In genomic region chr9:110133608-110134214, GRCh38 we compare ENCODE assay signal across 15 cellular contexts.
A peak's percentile ranks its signal among the peaks of the same experiment; 100 is the strongest.
DNase-seq lines count a peak whose midpoint lies in the region; ATAC-seq and TF ChIP-seq lines count a peak whose summit lies in the region.
"Had no signal": no experiment of that assay in that cellular context is flagged by ENCODE, and none has a peak within 500 bp of the region (broad histone marks: within the 10 kb centered on the region; RNA-seq: fewer than 3 reads in every experiment).

No MANE protein-coding gene starts in this region.

- H3K9me3 ChIP-seq in H9 (ENCODE audit: control insufficient read depth, low read depth, low read length), result no peaks in the 10 kb centered on the region
- H3K9me3 ChIP-seq in esophagus muscularis mucosa, result no peaks in the 10 kb centered on the region
- H3K9me3 ChIP-seq in psoas muscle, result no peaks in the 10 kb centered on the region

- no peak overlapping the region for H4K91ac ChIP-seq in H9 (ENCODE audit: insufficient read length, low read depth, low read length)

- H3K27me3 Mint-ChIP-seq in H9 (ENCODE audit: low read depth), result no peaks in the 10 kb centered on the region
- H3K27me3 Mint-ChIP-seq: activated naive CD4-positive, alpha-beta T cell treated with anti-CD3 and anti-CD28 coated beads, Interleukin-2, amount 10 ng/mL, durations not matched to agents 7 days and 5 days had no signal

- peaks cover 18 to 25% (median 24%) of the 10 kb centered on the region in 3 experiments for H3K36me3 Mint-ChIP-seq in H9 (ENCODE audit: insufficient read depth in 1 of 3, low read depth in 3 of 3)

- H3K9me3 Mint-ChIP-seq in H9, result no peaks in the 10 kb centered on the region
- H3K9me3 Mint-ChIP-seq: activated naive CD4-positive, alpha-beta T cell treated with anti-CD3 and anti-CD28 coated beads, Interleukin-2, amount 10 ng/mL, durations not matched to agents 7 days and 5 days; CD8-positive, alpha-beta memory T cell; mesothelial cell of epicardium had no signal

- POLR2A ChIA-PET in RWPE1 (lab: Yijun Ruan, JAX; ENCODE audit: low non-redundant PET), result no interaction called here

- no peak overlapping the region for H3K14ac ChIP-seq in H9 (ENCODE audit: insufficient read depth, low read length)

- no peak overlapping the region for H4K5ac ChIP-seq in H9 (ENCODE audit: insufficient read length, low read depth, low read length)

- H3K4me1 ChIP-seq in H9 (ENCODE audit: insufficient read depth, low read length) (peaks cover 24% of the 10 kb centered on the region), esophagus muscularis mucosa (peaks cover 73 to 89% (median 79%) of the 10 kb centered on the region in 4 donors), psoas muscle (peaks cover 39% of the 10 kb centered on the region)

- H3K56ac ChIP-seq in H9 (ENCODE audit: insufficient read length, low read depth, low read length), result no peak overlapping the region

- WGBS in H9 (ENCODE audit: extremely low coverage, insufficient read length, low lambda C conversion rate), result no CpG with 5 or more reads among the region's 4 CpGs
- WGBS in esophagus muscularis mucosa, result 65% methylated on average over 4 of the region's 4 CpGs
- WGBS in psoas muscle, 3 donors, result 74% methylated on average over 4 of the region's 4 CpGs

- no peak for TF ChIP-seq EP300 in esophagus muscularis mucosa (IDR thresholded peaks at IDR 0.05)

- no peak overlapping the region for H2BK5ac ChIP-seq in H9 (ENCODE audit: insufficient read length, low read length)

- H3T11ph ChIP-seq in H9 (ENCODE audit: low read length), result no peak overlapping the region

- H3K4ac ChIP-seq in H9 (ENCODE audit: low read depth, low read length), result no peak overlapping the region

- no peak overlapping the region for H2AFZ ChIP-seq in H9 (ENCODE audit: low read length)

- H3K4me3 ChIP-seq in esophagus muscularis mucosa (no peak overlapping the region), psoas muscle (no peak overlapping the region)

- no peak overlapping the region for H2BK20ac ChIP-seq in H9 (ENCODE audit: low read depth, low read length, poor library complexity, severe bottlenecking)

- H3K27me3 ChIP-seq in H9 (ENCODE audit: insufficient read depth, low read length) (no peaks in the 10 kb centered on the region), esophagus muscularis mucosa (no peaks in the 10 kb centered on the region), psoas muscle (ENCODE audit: insufficient read depth in 3 of 3, low read length in 2 of 3) (no peaks in the 10 kb centered on the region)

- TF ChIP-seq POLR2A in esophagus muscularis mucosa (IDR thresholded peaks at IDR 0.05; ENCODE audit: low read depth), result no peak

- H3K27ac ChIP-seq in H9 (ENCODE audit: insufficient read length, low read depth, low read length) (no peak overlapping the region), RWPE1 (peak overlapping the region; percentile 74), esophagus muscularis mucosa (replicated peaks in 1 of 4) (peak overlapping the region; percentile 24 to 88 (median 68)), psoas muscle (peak overlapping the region; percentile 46)

- H3K79me1 ChIP-seq in H9 (ENCODE audit: insufficient read depth, low read depth, low read length, poor library complexity, severe bottlenecking), result no peaks in the 10 kb centered on the region

- CTCF ChIA-PET in RWPE1 (lab: Yijun Ruan, JAX), result interaction anchor here (1.0 kb wide), 1 partner anchor 230 kb away, joined by 7 read pairs; no protein-coding TSS in a partner anchor

- no peak overlapping the region for H2BK15ac ChIP-seq in H9 (ENCODE audit: low read depth, low read length)

- H3K18ac ChIP-seq in H9 (ENCODE audit: insufficient read length, low read depth, low read length), result no peak overlapping the region

- no peak overlapping the region for H3K4me2 ChIP-seq in H9 (ENCODE audit: insufficient read depth, insufficient read length, low read length)

- no peak overlapping the region for H2BK120ac ChIP-seq in H9 (ENCODE audit: low read depth, low read length, poor library complexity, severe bottlenecking)

- H4K8ac ChIP-seq in H9 (replicated peaks; ENCODE audit: insufficient read length, low read depth, low read length), result no peak overlapping the region

- peaks cover 41 to 47% of the 10 kb centered on the region in 2 experiments for H3K4me1 Mint-ChIP-seq in H9
- H3K4me1 Mint-ChIP-seq: CD8-positive, alpha-beta memory T cell had no signal

- H2AK5ac ChIP-seq in H9 (ENCODE audit: insufficient read length, low read length), result no peak overlapping the region

- H3K27ac Mint-ChIP-seq in H9, result peak overlapping the region in 2 of 3 experiments; percentile 19 to 86; a peak in 2 of 7 replicates
- H3K27ac Mint-ChIP-seq: activated CD8-positive, alpha-beta T cell treated with anti-CD3 and anti-CD28 coated beads, Interleukin-2, amount 10 ng/mL, durations not matched to agents 7 days and 5 days; activated naive CD4-positive, alpha-beta T cell treated with anti-CD3 and anti-CD28 coated beads, Interleukin-2, amount 10 ng/mL, durations not matched to agents 7 days and 5 days; CD8-positive, alpha-beta memory T cell; mesothelial cell of epicardium had no signal

- ATAC-seq in psoas muscle (peak; percentile 57 to 77 (median 66)), GM21423 (IDR thresholded peaks at IDR 0.05; ENCODE audit: unreplicated experiment) (no peak)
- ATAC-seq: activated CD8-positive, alpha-beta T cell treated with anti-CD3 and anti-CD28 coated beads, Interleukin-2, amount 10 ng/mL, durations not matched to agents 7 days and 5 days had no signal

- no peak overlapping the region for H3K4me3 Mint-ChIP-seq in H9
- H3K4me3 Mint-ChIP-seq: activated CD8-positive, alpha-beta T cell treated with anti-CD3 and anti-CD28 coated beads, Interleukin-2, amount 10 ng/mL, durations not matched to agents 7 days and 5 days; activated naive CD4-positive, alpha-beta T cell treated with anti-CD3 and anti-CD28 coated beads, Interleukin-2, amount 10 ng/mL, durations not matched to agents 7 days and 5 days; CD8-positive, alpha-beta memory T cell; mesothelial cell of epicardium had no signal

- H3K36me3 ChIP-seq in esophagus muscularis mucosa (peaks cover 18 to 29% (median 27%) of the 10 kb centered on the region in 4 donors), psoas muscle (ENCODE audit: insufficient read depth in 1 of 2, low read depth in 1 of 2) (peaks cover 2% of the 10 kb centered on the region in 2 donors)

- no peak overlapping the region for H2BK12ac ChIP-seq in H9 (ENCODE audit: insufficient read length, low read depth, low read length)

- no peak overlapping the region for H3K23ac ChIP-seq in H9 (ENCODE audit: insufficient read length, low read depth, low read length)

- peaks cover 3% of the 10 kb centered on the region for H3K23me2 ChIP-seq in H9 (ENCODE audit: insufficient read length, low read depth, low read length, poor library complexity, severe bottlenecking)

- no peaks in the 10 kb centered on the region for H4K20me1 ChIP-seq in H9 (ENCODE audit: control insufficient read depth, insufficient read depth, insufficient read length)

- no peak overlapping the region for H3K9ac ChIP-seq in H9 (ENCODE audit: extremely low read depth, insufficient read length, low read length)

- no peaks in the 10 kb centered on the region for H3K79me2 ChIP-seq in H9 (ENCODE audit: insufficient read depth, low read length)

- intact Hi-C loops in esophagus muscularis mucosa (cut with DNase I) (no loop called here), psoas muscle (cut with DNase I) (no loop called here), head of caudate nucleus (cut with DNase I) (no loop called here)

- DNase-seq in H9, result no peak
- peak; percentile 93 for DNase-seq in RWPE1 (ENCODE audit: low spot score)
- DNase-seq in esophagus muscularis mucosa (ENCODE audit: extremely low spot score), result no peak
- no peak for DNase-seq in psoas muscle
- DNase-seq in NK-92 (lab: John Stamatoyannopoulos, UW; ENCODE audit: unreplicated experiment), result no peak
- no peak for DNase-seq in COR-L47 (lab: John Stamatoyannopoulos, UW)
- DNase-seq in head of caudate nucleus, result no peak
- DNase-seq: activated CD8-positive, alpha-beta T cell treated with anti-CD3 and anti-CD28 coated beads, Interleukin-2, amount 10 ng/mL, durations not matched to agents 7 days and 5 days; activated naive CD4-positive, alpha-beta T cell treated with anti-CD3 and anti-CD28 coated beads, Interleukin-2, amount 10 ng/mL, durations not matched to agents 7 days and 5 days; CD8-positive, alpha-beta memory T cell; GOT3; NCI-H187 treated with DMSO at 0.1 percent for 48 hours; retina had no signal

- TF ChIP-seq CTCF in H9 (conservative IDR thresholded peaks at IDR 0.05) (no peak), RWPE1 (conservative IDR thresholded peaks at IDR 0.05; ENCODE audit: low read depth) (no peak), esophagus muscularis mucosa (IDR thresholded peaks at IDR 0.05) (no peak), psoas muscle (IDR thresholded peaks at IDR 0.05) (no peak)
